In genomic region chr18:24683965-24684364, GRCh38 we compare ENCODE assay signal across 18 cellular contexts.
DNase-seq lines count a peak whose midpoint lies in the region; ATAC-seq and TF ChIP-seq lines count a peak whose summit lies in the region.
"Had no signal": no experiment of that assay in that cellular context is flagged by ENCODE, and none has a peak within 500 bp of the region (broad histone marks: within the 10 kb centered on the region; RNA-seq: fewer than 3 reads in every experiment).

No MANE protein-coding gene starts in this region.

- WGBS in mammary epithelial cell (ENCODE audit: low coverage, missing lambda C conversion rate) = 94% methylated on average over 1 of the region's 1 CpG
- WGBS in lower leg skin, 2 donors = 82 to 88% methylated on average over 1 of the region's 1 CpG

- H3K9me3 Mint-ChIP-seq in stimulated activated memory B cell treated with anti-CD40 and anti-IgM and Interleukin-4, amounts not matched to agents 10 μg/mL and 1 μg/mL and 100 μg/mL, for 72 hours = peaks cover 2% of the 10 kb centered on the region

- peaks cover 2% of the 10 kb centered on the region for H3K27me3 ChIP-seq in mammary epithelial cell (ENCODE audit: insufficient read depth, low read length)
- H3K27me3 ChIP-seq in WERI-Rb-1 (ENCODE audit: insufficient read depth, low read depth, severe bottlenecking) = no peaks in the 10 kb centered on the region

- CTCF ChIA-PET in mammary epithelial cell (lab: Charles Lee; ENCODE audit: low non-redundant PET) = no interaction called here

- no peak overlapping the region for H3K4me2 ChIP-seq in mammary epithelial cell (ENCODE audit: insufficient read depth, low read depth, low read length)
- H3K4me2 ChIP-seq: A549, smooth muscle cell had no signal

- no peak overlapping the region for H3K9ac ChIP-seq in mammary epithelial cell (ENCODE audit: insufficient read depth, low read length)

- no peak for TF ChIP-seq CTCF in NB4 (IDR thresholded peaks at IDR 0.05; ENCODE audit: low read depth, low read length)
- TF ChIP-seq CTCF in mammary epithelial cell (conservative IDR thresholded peaks at IDR 0.05 in 1 of 2, IDR thresholded peaks at IDR 0.05 in 1 of 2; ENCODE audit: extremely low read depth in 1 of 2, insufficient read depth in 1 of 2, low read depth in 1 of 2, low read length in 2 of 2) = no peak
- no peak for TF ChIP-seq CTCF in WERI-Rb-1 (IDR thresholded peaks at IDR 0.05; ENCODE audit: low read depth, low read length)
- no peak for TF ChIP-seq CTCF in lower leg skin (IDR thresholded peaks at IDR 0.05)

- H3K27ac ChIP-seq in mammary epithelial cell (ENCODE audit: insufficient read depth, low read depth, low read length) = no peak overlapping the region
- no peak overlapping the region for H3K27ac ChIP-seq in WERI-Rb-1
- H3K27ac ChIP-seq: A549, C4-2B had no signal

- H3K36me3 ChIP-seq in mammary epithelial cell (ENCODE audit: insufficient read depth, low read length) (no peaks in the 10 kb centered on the region), WERI-Rb-1 (no peaks in the 10 kb centered on the region)

- DNase-seq in NOMO-1 treated with DMSO at 0.1 percent for 48 hours (lab: John Stamatoyannopoulos, UW; ENCODE audit: unreplicated experiment) (peak; percentile 9), NOMO-1 treated with dmso at 0.1 percent for 144 hours (lab: John Stamatoyannopoulos, UW; ENCODE audit: unreplicated experiment) (no peak), NB4 (ENCODE audit: low read depth) (peak; percentile 19), mammary epithelial cell (peak; percentile 11), WERI-Rb-1 (no peak), lower leg skin (ENCODE audit: low spot score in 2 of 2) (no peak)
- DNase-seq: activated naive CD4-positive, alpha-beta T cell; amygdala; caudate nucleus; NCI-H524 treated with DMSO at 0.1 percent for 48 hours; stimulated activated CD4-positive, alpha-beta T cell treated with anti-CD3 and anti-CD28 coated beads, Interleukin-4, amount 100 ng/mL, for 1 hour had no signal

- H2AFZ ChIP-seq in mammary epithelial cell (ENCODE audit: low read depth, low read length) = no peak overlapping the region

- H3K79me2 ChIP-seq in mammary epithelial cell (ENCODE audit: insufficient read depth, low read length) = no peaks in the 10 kb centered on the region

- ATAC-seq in stimulated activated memory B cell treated with anti-CD40 and anti-IgM and Interleukin-4, amounts not matched to agents 10 μg/mL and 1 μg/mL and 100 μg/mL, for 72 hours = peak; percentile 53
- ATAC-seq in HG02642 (IDR thresholded peaks at IDR 0.05; ENCODE audit: poor library complexity, unreplicated experiment) = no peak
- ATAC-seq: A549, Panc1 had no signal

- H3K9me3 ChIP-seq in mammary epithelial cell (replicated peaks; ENCODE audit: insufficient read depth, low read length) = no peaks in the 10 kb centered on the region
- H3K9me3 ChIP-seq in WERI-Rb-1 (ENCODE audit: severe bottlenecking) = no peaks in the 10 kb centered on the region
- H3K9me3 ChIP-seq: A549 had no signal

- H3K27ac Mint-ChIP-seq in stimulated activated memory B cell treated with anti-CD40 and anti-IgM and Interleukin-4, amounts not matched to agents 10 μg/mL and 1 μg/mL and 100 μg/mL, for 72 hours = no peak overlapping the region

- H3K27me3 Mint-ChIP-seq in stimulated activated memory B cell treated with anti-CD40 and anti-IgM and Interleukin-4, amounts not matched to agents 10 μg/mL and 1 μg/mL and 100 μg/mL, for 72 hours = no peaks in the 10 kb centered on the region

- no peak overlapping the region for H3K4me3 Mint-ChIP-seq in stimulated activated memory B cell treated with anti-CD40 and anti-IgM and Interleukin-4, amounts not matched to agents 10 μg/mL and 1 μg/mL and 100 μg/mL, for 72 hours
- H3K4me3 Mint-ChIP-seq: IgD-negative memory B cell had no signal

- H3K4me3 ChIP-seq in NB4 (ENCODE audit: low read depth, low read length) (no peak overlapping the region), mammary epithelial cell (replicated peaks in 1 of 3; ENCODE audit: insufficient read depth in 1 of 3, low read depth in 2 of 3, low read length in 3 of 3) (no peak overlapping the region), WERI-Rb-1 (ENCODE audit: low read depth, low read length) (no peak overlapping the region), lower leg skin (ENCODE audit: low read depth, poor library complexity, severe bottlenecking) (no peak overlapping the region)
- H3K4me3 ChIP-seq: A549, smooth muscle cell had no signal

- H4K20me1 ChIP-seq in mammary epithelial cell (ENCODE audit: insufficient read depth, low read length) = no peaks in the 10 kb centered on the region

- TF ChIP-seq POLR2A in NB4 (IDR thresholded peaks at IDR 0.05; ENCODE audit: extremely low read depth, insufficient read length) (no peak), lower leg skin (IDR thresholded peaks at IDR 0.05) (no peak)

- dilution Hi-C loops in mammary epithelial cell (cut with HindIII; ENCODE audit: low sequenced_read_pairs) = no loop called here

- H3K4me1 ChIP-seq in mammary epithelial cell (ENCODE audit: insufficient read depth, low read length) = no peaks in the 10 kb centered on the region
- H3K4me1 ChIP-seq: A549 had no signal

- no peaks in the 10 kb centered on the region for H3K4me1 Mint-ChIP-seq in stimulated activated memory B cell treated with anti-CD40 and anti-IgM and Interleukin-4, amounts not matched to agents 10 μg/mL and 1 μg/mL and 100 μg/mL, for 72 hours
- H3K4me1 Mint-ChIP-seq: IgD-negative memory B cell had no signal

- in situ Hi-C loops in mammary epithelial cell (cut with MboI; ENCODE audit: low sequenced_read_pairs in 2 of 2) = no loop called here

- no peaks in the 10 kb centered on the region for H3K36me3 Mint-ChIP-seq in stimulated activated memory B cell treated with anti-CD40 and anti-IgM and Interleukin-4, amounts not matched to agents 10 μg/mL and 1 μg/mL and 100 μg/mL, for 72 hours
- H3K36me3 Mint-ChIP-seq: IgD-negative memory B cell had no signal

- BruUV-seq in mammary epithelial cell (replicated peaks; lab: Mats Ljungman, UMichigan) = no TSS peak

- intact Hi-C loops in mammary epithelial cell (cut with micrococcal nuclease) = no loop called here
- intact Hi-C loops in lower leg skin (cut with DNase I; ENCODE audit: low total_unique reads) = no loop called here

Comparison
In these comparisons a context has a peak if more than half of its experiments do, and no peak if none do; other contexts are left out.
1. DNase-seq: peak in NOMO-1 treated with DMSO at 0.1 percent for 48 hours (single experiment), NB4 (single experiment) and mammary epithelial cell (single experiment); none in NOMO-1 treated with dmso at 0.1 percent for 144 hours (single experiment), WERI-Rb-1 (single experiment) and lower leg skin (0 of 2).